In genomic region chr20:22795897-22796296, GRCh38 we compare ENCODE assay signal across 11 cellular contexts.
DNase-seq lines count a peak whose midpoint lies in the region; ATAC-seq, FAIRE-seq and TF ChIP-seq lines count a peak whose summit lies in the region.
"Had no signal": no experiment of that assay in that cellular context is flagged by ENCODE, and none has a peak within 500 bp of the region (broad histone marks: within the 10 kb centered on the region; RNA-seq: fewer than 3 reads in every experiment).

No MANE protein-coding gene starts in this region.

- no peak overlapping the region for H3K4me3 ChIP-seq in astrocyte of the cerebellum (ENCODE audit: low read depth, low read length)
- H3K4me3 ChIP-seq in skeletal muscle satellite cell (ENCODE audit: low read length), result peak overlapping the region; percentile 36
- H3K4me3 ChIP-seq: K562 had no signal

- no peaks in the 10 kb centered on the region for H3K27me3 ChIP-seq in skeletal muscle satellite cell (ENCODE audit: control insufficient read depth, insufficient read depth, low read length)

- TF ChIP-seq CTCF in astrocyte of the cerebellum (IDR thresholded peaks at IDR 0.05; ENCODE audit: low read depth, low read length, missing control alignments), result no peak

- H3K27ac Mint-ChIP-seq in activated naive CD4-positive, alpha-beta T cell treated with anti-CD3 and anti-CD28 coated beads, Interleukin-2, amount 50 U/mL, for 72 hours, result no peak overlapping the region

- DNase-seq in H54 (ENCODE audit: insufficient read length, low spot score), result peak; percentile 41
- DNase-seq in astrocyte of the cerebellum (ENCODE audit: low read depth), result peak; percentile 94
- peak; percentile 58 for DNase-seq in left cardiac atrium
- no peak for DNase-seq in activated naive CD4-positive, alpha-beta T cell treated with anti-CD3 and anti-CD28 coated beads, Interleukin-2, amount 50 U/mL, for 72 hours (ENCODE audit: low spot score in 2 of 2)
- DNase-seq in GM12892 (ENCODE audit: insufficient read length), result no peak
- DNase-seq: activated gamma-delta T cell treated with Interleukin-2 at 50 U/mL for 16 hours; stimulated activated CD4-positive, alpha-beta T cell treated with anti-CD3 and anti-CD28 coated beads, Interleukin-1b, Interleukin-23, amount 100 ng/mL, for 48 hours had no signal

- H3K36me3 ChIP-seq in skeletal muscle satellite cell (ENCODE audit: insufficient read depth, low read length), result no peaks in the 10 kb centered on the region

- ATAC-seq in left cardiac atrium, result peak; percentile 45 to 75
- no peak for ATAC-seq in HG03354 (IDR thresholded peaks at IDR 0.05; ENCODE audit: poor library complexity, severe bottlenecking, unreplicated experiment)
- ATAC-seq in activated naive CD4-positive, alpha-beta T cell treated with anti-CD3 and anti-CD28 coated beads, Interleukin-2, amount 50 U/mL, for 72 hours, result no peak
- ATAC-seq in HG03460 (IDR thresholded peaks at IDR 0.05; ENCODE audit: unreplicated experiment), result no peak
- ATAC-seq: K562 had no signal

- no peak for TF ChIP-seq POLR2A in H54 (IDR thresholded peaks at IDR 0.05; ENCODE audit: low read depth, low read length)
- no peak for TF ChIP-seq POLR2A in GM12892 (IDR thresholded peaks at IDR 0.05; ENCODE audit: low read depth, low read length)

- FAIRE-seq in H54 (lab: Jason Lieb, UNC) (no peak), GM12892 (lab: Jason Lieb, UNC) (no peak)
- FAIRE-seq: K562 had no signal

- peaks cover 15 to 19% of the 10 kb centered on the region in 2 donors for H3K9me3 Mint-ChIP-seq in activated naive CD4-positive, alpha-beta T cell treated with anti-CD3 and anti-CD28 coated beads, Interleukin-2, amount 50 U/mL, for 72 hours

- intact Hi-C loops in left cardiac atrium (cut with DNase I), result no loop called here

- no peaks in the 10 kb centered on the region for H3K36me3 Mint-ChIP-seq in activated naive CD4-positive, alpha-beta T cell treated with anti-CD3 and anti-CD28 coated beads, Interleukin-2, amount 50 U/mL, for 72 hours

- in situ Hi-C loops in astrocyte of the cerebellum (cut with HindIII; ENCODE audit: low sequenced_read_pairs), result no loop called here

- H3K9me3 ChIP-seq in skeletal muscle satellite cell (replicated peaks; ENCODE audit: low read length), result no peaks in the 10 kb centered on the region

- H3K4me1 ChIP-seq in skeletal muscle satellite cell (ENCODE audit: control insufficient read depth, insufficient read depth, low read length), result peaks cover 25% of the 10 kb centered on the region

- H3K9ac ChIP-seq in skeletal muscle satellite cell (ENCODE audit: low read depth, low read length), result peak overlapping the region; percentile 78

- peak overlapping the region; percentile 67 for H3K4me2 ChIP-seq in skeletal muscle satellite cell (ENCODE audit: low read length)

Comparison
In these comparisons a context has a peak if more than half of its experiments do, and no peak if none do; other contexts are left out.
1. DNase-seq: peak in H54 (single experiment), astrocyte of the cerebellum (single experiment) and left cardiac atrium (single experiment); none in activated naive CD4-positive, alpha-beta T cell treated with anti-CD3 and anti-CD28 coated beads, Interleukin-2, amount 50 U/mL, for 72 hours (0 of 2) and GM12892 (single experiment).
2. ATAC-seq: peak in left cardiac atrium (2 of 2); none in HG03354 (single experiment), activated naive CD4-positive, alpha-beta T cell treated with anti-CD3 and anti-CD28 coated beads, Interleukin-2, amount 50 U/mL, for 72 hours (0 of 2) and HG03460 (single experiment).